In genomic region chr10:132678436-132679216, GRCh38 we compare ENCODE assay signal across 18 cellular contexts.
A peak's percentile ranks its signal among the peaks of the same experiment; 100 is the strongest.
DNase-seq lines count a peak whose midpoint lies in the region; ATAC-seq, FAIRE-seq and TF ChIP-seq lines count a peak whose summit lies in the region.
"Had no signal": no experiment of that assay in that cellular context is flagged by ENCODE, and none has a peak within 500 bp of the region (broad histone marks: within the 10 kb centered on the region; RNA-seq: fewer than 3 reads in every experiment).

No MANE protein-coding gene starts in this region.

- TF ChIP-seq EP300 in K562 (IDR thresholded peaks at IDR 0.05; ENCODE audit: low read length), result no peak

- in situ Hi-C loops in K562 (cut with MboI), result no loop called here

- no peak overlapping the region for H4K91ac ChIP-seq in neuronal stem cell (ENCODE audit: low read depth, low read length, poor library complexity)

- no peaks in the 10 kb centered on the region for H3K79me2 ChIP-seq in K562 (ENCODE audit: control insufficient read depth, insufficient read depth, low read length)

- H2AK5ac ChIP-seq in neuronal stem cell (ENCODE audit: low read depth, low read length), result peak overlapping the region; percentile 50

- no peak overlapping the region for H3K23ac ChIP-seq in neuronal stem cell (ENCODE audit: low read depth, low read length, poor library complexity)

- peaks cover 0 to 3% of the 10 kb centered on the region in 2 donors for H3K4me1 ChIP-seq in right atrium auricular region
- no peaks in the 10 kb centered on the region; a peak in 1 of 5 replicates for H3K4me1 ChIP-seq in K562 (replicated peaks in 1 of 2; ENCODE audit: control insufficient read depth in 2 of 2, insufficient read depth in 2 of 2, low read length in 2 of 2)
- no peaks in the 10 kb centered on the region for H3K4me1 ChIP-seq in neuronal stem cell (ENCODE audit: control insufficient read depth in 2 of 2, insufficient read depth in 1 of 2, low read depth in 1 of 2, low read length in 2 of 2)
- H3K4me1 ChIP-seq in aorta (ENCODE audit: control insufficient read depth in 1 of 2, insufficient read depth in 2 of 2, low read length in 2 of 2), result no peaks in the 10 kb centered on the region

- H3K79me1 ChIP-seq in neuronal stem cell (ENCODE audit: low read depth, low read length), result peaks cover 3% of the 10 kb centered on the region

- CTCF ChIA-PET in K562 (lab: Yijun Ruan, JAX; ENCODE audit: low intra/inter-chr PET ratio), result no interaction called here

- H3K27ac ChIP-seq in right atrium auricular region, result no peak overlapping the region
- H3K27ac ChIP-seq in K562 (ENCODE audit: extremely low read depth, low read depth, low read length), result no peak overlapping the region
- no peak overlapping the region for H3K27ac ChIP-seq in neuronal stem cell (replicated peaks; ENCODE audit: low read length)
- H3K27ac ChIP-seq in aorta (ENCODE audit: low read depth in 1 of 2, low read length in 2 of 2), result no peak overlapping the region
- H3K27ac ChIP-seq: esophagus squamous epithelium had no signal

- WGBS in K562 (ENCODE audit: insufficient coverage, low coverage, missing lambda C conversion rate), result 85% methylated on average over 8 of the region's 13 CpGs
- no CpG with 5 or more reads among the region's 13 CpGs for WGBS in neuronal stem cell (ENCODE audit: extremely low coverage in 2 of 2, insufficient read length in 2 of 2, insufficient replicate concordance in 1 of 2), 2 donors
- 84 to 95% methylated on average over 13 of the region's 13 CpGs for WGBS in aorta, 2 donors

- H3K36me3 ChIP-seq in right atrium auricular region (no peaks in the 10 kb centered on the region), K562 (ENCODE audit: control insufficient read depth, insufficient read depth, low read length) (no peaks in the 10 kb centered on the region), neuronal stem cell (replicated peaks in 1 of 2; ENCODE audit: control insufficient read depth in 2 of 2, insufficient read depth in 2 of 2, low read length in 2 of 2) (no peaks in the 10 kb centered on the region), aorta (ENCODE audit: control insufficient read depth in 1 of 2, insufficient read depth in 2 of 2, low read length in 1 of 2) (no peaks in the 10 kb centered on the region)
- H3K36me3 ChIP-seq: esophagus squamous epithelium had no signal

- no peak overlapping the region for H3K4me3 ChIP-seq in right atrium auricular region
- H3K4me3 ChIP-seq in K562, result no peak overlapping the region
- peak overlapping the region in 1 of 2 donors; percentile 38 for H3K4me3 ChIP-seq in neuronal stem cell (ENCODE audit: low read length in 2 of 2)
- no peak overlapping the region for H3K4me3 ChIP-seq in aorta (ENCODE audit: low read length in 2 of 2)
- H3K4me3 ChIP-seq: esophagus squamous epithelium had no signal

- H2BK12ac ChIP-seq in neuronal stem cell (ENCODE audit: low read length), result no peak overlapping the region

- H3K9ac ChIP-seq in K562 (ENCODE audit: insufficient read depth in 1 of 2, low read depth in 2 of 2, low read length in 2 of 2) (no peak overlapping the region), neuronal stem cell (ENCODE audit: low read depth, low read length, poor library complexity) (peak overlapping the region; percentile 44)

- peak overlapping the region; percentile 38 for H3K18ac ChIP-seq in neuronal stem cell (ENCODE audit: low read length)

- H3K27me3 ChIP-seq in right atrium auricular region (no peaks in the 10 kb centered on the region), K562 (ENCODE audit: control insufficient read depth in 2 of 2, insufficient read depth in 2 of 2, low read length in 2 of 2) (no peaks in the 10 kb centered on the region), neuronal stem cell (ENCODE audit: control insufficient read depth in 3 of 3, insufficient read depth in 3 of 3, low read depth in 1 of 3, low read length in 3 of 3) (no peaks in the 10 kb centered on the region), aorta (ENCODE audit: control insufficient read depth in 1 of 2, insufficient read depth in 2 of 2, low read length in 1 of 2) (no peaks in the 10 kb centered on the region)
- H3K27me3 ChIP-seq: esophagus squamous epithelium had no signal

- H2BK15ac ChIP-seq in neuronal stem cell (ENCODE audit: low read length), result no peak overlapping the region

- no peak for TF ChIP-seq CTCF in right atrium auricular region (IDR thresholded peaks at IDR 0.05)
- TF ChIP-seq CTCF in K562 (IDR thresholded peaks at IDR 0.05 in 2 of 3, conservative IDR thresholded peaks at IDR 0.05 in 1 of 3; ENCODE audit: insufficient read depth in 2 of 3, low read depth in 1 of 3, low read length in 3 of 3), result no peak
- no peak for TF ChIP-seq CTCF in omental fat pad (IDR thresholded peaks at IDR 0.05)

- no peak overlapping the region for H3K4ac ChIP-seq in neuronal stem cell (ENCODE audit: low read length)

- no peak for ATAC-seq in left cardiac atrium
- no peak for ATAC-seq in K562
- no peak for ATAC-seq in aorta (ENCODE audit: low FRiP score)
- no peak for ATAC-seq in GM18907 (IDR thresholded peaks at IDR 0.05; ENCODE audit: unreplicated experiment)
- no peak for ATAC-seq in omental fat pad (ENCODE audit: low FRiP score)

- H2AFZ ChIP-seq in K562 (ENCODE audit: low read depth, low read length), result no peak overlapping the region
- no peak overlapping the region for H2AFZ ChIP-seq in neuronal stem cell (ENCODE audit: low read length)

- H3K9me3 ChIP-seq in right atrium auricular region (no peaks in the 10 kb centered on the region), K562 (replicated peaks; ENCODE audit: control insufficient read depth, insufficient read depth, low read depth, low read length) (no peaks in the 10 kb centered on the region), neuronal stem cell (replicated peaks in 1 of 2; ENCODE audit: control insufficient read depth in 2 of 2, insufficient read depth in 1 of 2, low read depth in 1 of 2, low read length in 2 of 2) (peaks cover 6 to 11% of the 10 kb centered on the region in 2 donors), aorta (ENCODE audit: control insufficient read depth, low read length) (no peaks in the 10 kb centered on the region)
- H3K9me3 ChIP-seq: esophagus squamous epithelium had no signal

- peak overlapping the region; percentile 3 for H4K8ac ChIP-seq in neuronal stem cell (ENCODE audit: low read depth, low read length)

- no peak for TF ChIP-seq RAD21 in K562 (CRISPR knock-in tag; conservative IDR thresholded peaks at IDR 0.05 in 1 of 2, IDR thresholded peaks at IDR 0.05 in 1 of 2)

- no peaks in the 10 kb centered on the region for H4K20me1 ChIP-seq in K562 (replicated peaks; ENCODE audit: control insufficient read depth, insufficient read depth, low read length)

- no TSS peak for BruUV-seq in K562 (replicated peaks; lab: Mats Ljungman, UMichigan)

- FAIRE-seq in K562 (lab: Jason Lieb, UNC), result no peak
- FAIRE-seq: astrocyte had no signal

- DNase-seq in left cardiac atrium (peak; percentile 10), right atrium auricular region (ENCODE audit: low spot score) (no peak), K562 (ENCODE audit: extremely low read depth in 1 of 4, low spot score in 3 of 4) (no peak), neuronal stem cell (ENCODE audit: low spot score) (no peak), aorta (peak; percentile 18 to 48), globus pallidus (ENCODE audit: low spot score) (no peak), omental fat pad (ENCODE audit: low spot score) (no peak)
- DNase-seq: activated CD4-positive, alpha-beta T cell treated with anti-CD3 and anti-CD28 coated beads for 48 hours; activated gamma-delta T cell; cerebellar nuclear complex; DMS 273 treated with DMSO at 0.1 percent for 48 hours; effector CD8-positive, alpha-beta T cell; esophagus squamous epithelium; NCI-H1417; NCI-H510A treated with DMSO at 0.1 percent for 48 hours; RPMI8226 had no signal

- no peaks in the 10 kb centered on the region for H3K9me1 ChIP-seq in K562 (ENCODE audit: control insufficient read depth, insufficient read depth, low read length)

- no peak overlapping the region for H2BK5ac ChIP-seq in neuronal stem cell (ENCODE audit: low read length)

- H2BK120ac ChIP-seq in neuronal stem cell (ENCODE audit: low read depth, low read length), result no peak overlapping the region

- H3K14ac ChIP-seq in neuronal stem cell (ENCODE audit: low read length), result peak overlapping the region; percentile 89

- POLR2A ChIA-PET in K562 (lab: Yijun Ruan, JAX), result interaction anchor here (1.0 kb wide), 1 partner anchor 13 kb away, joined by 3 read pairs; no protein-coding TSS in a partner anchor

- H3K4me2 ChIP-seq in K562 (ENCODE audit: insufficient read depth, low read length), result no peak overlapping the region
- H3K4me2 ChIP-seq in neuronal stem cell (ENCODE audit: insufficient read depth, low read length, poor library complexity, severe bottlenecking), result no peak overlapping the region

- no peak for TF ChIP-seq POLR2A in K562 (conservative IDR thresholded peaks at IDR 0.05)

- intact Hi-C loops in left cardiac atrium (cut with DNase I), result no loop called here
- intact Hi-C loops in K562 (cut with micrococcal nuclease), result no loop called here
- intact Hi-C loops in aorta (cut with DNase I), result no loop called here

TF ChIP-seq in K562, 482 proteins besides CTCF, POLR2A, EP300 and RAD21:
- peak; percentile 23; the same call in 1 of the 2 replicates for TF ChIP-seq ZNF316 (IDR thresholded peaks at IDR 0.05)
- no peak for TF ChIP-seq IFI16 (CRISPR knock-in tag; IDR thresholded peaks at IDR 0.05)
- no peak for TF ChIP-seq TFE3 (CRISPR knock-in tag; IDR thresholded peaks at IDR 0.05)

Comparison
In these comparisons a context has a peak if more than half of its experiments do, and no peak if none do; other contexts are left out.
1. DNase-seq: peak in left cardiac atrium (single experiment) and aorta (2 of 2); none in right atrium auricular region (single experiment), K562 (0 of 4), neuronal stem cell (single experiment), globus pallidus (single experiment) and omental fat pad (single experiment).